1 cellular context compared by ENCODE assay signal in genomic region chr3:171876651-171877272, GRCh38.
TF ChIP-seq lines count a peak whose summit lies in the region.

No MANE protein-coding gene starts in this region.

TF ChIP-seq in HepG2, 621 proteins besides CTCF, POLR2A, EP300 and RAD21:
- TF ChIP-seq, protein P1, sequence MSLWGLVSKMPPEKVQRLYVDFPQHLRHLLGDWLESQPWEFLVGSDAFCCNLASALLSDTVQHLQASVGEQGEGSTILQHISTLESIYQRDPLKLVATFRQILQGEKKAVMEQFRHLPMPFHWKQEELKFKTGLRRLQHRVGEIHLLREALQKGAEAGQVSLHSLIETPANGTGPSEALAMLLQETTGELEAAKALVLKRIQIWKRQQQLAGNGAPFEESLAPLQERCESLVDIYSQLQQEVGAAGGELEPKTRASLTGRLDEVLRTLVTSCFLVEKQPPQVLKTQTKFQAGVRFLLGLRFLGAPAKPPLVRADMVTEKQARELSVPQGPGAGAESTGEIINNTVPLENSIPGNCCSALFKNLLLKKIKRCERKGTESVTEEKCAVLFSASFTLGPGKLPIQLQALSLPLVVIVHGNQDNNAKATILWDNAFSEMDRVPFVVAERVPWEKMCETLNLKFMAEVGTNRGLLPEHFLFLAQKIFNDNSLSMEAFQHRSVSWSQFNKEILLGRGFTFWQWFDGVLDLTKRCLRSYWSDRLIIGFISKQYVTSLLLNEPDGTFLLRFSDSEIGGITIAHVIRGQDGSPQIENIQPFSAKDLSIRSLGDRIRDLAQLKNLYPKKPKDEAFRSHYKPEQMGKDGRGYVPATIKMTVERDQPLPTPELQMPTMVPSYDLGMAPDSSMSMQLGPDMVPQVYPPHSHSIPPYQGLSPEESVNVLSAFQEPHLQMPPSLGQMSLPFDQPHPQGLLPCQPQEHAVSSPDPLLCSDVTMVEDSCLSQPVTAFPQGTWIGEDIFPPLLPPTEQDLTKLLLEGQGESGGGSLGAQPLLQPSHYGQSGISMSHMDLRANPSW (CRISPR knock-in tag; IDR thresholded peaks at IDR 0.05; ENCODE audit: borderline replicate concordance) = no peak
- TF ChIP-seq FOXK2 (IDR thresholded peaks at IDR 0.05) (no peak), FOXO1 (CRISPR knock-in tag; IDR thresholded peaks at IDR 0.05) (no peak), NR2F1 (CRISPR knock-in tag; IDR thresholded peaks at IDR 0.05) (no peak), HHEX (CRISPR knock-in tag; IDR thresholded peaks at IDR 0.05) (no peak), ZNF253 (CRISPR knock-in tag; IDR thresholded peaks at IDR 0.05; ENCODE audit: borderline replicate concordance) (no peak), ZFP82 (CRISPR knock-in tag; IDR thresholded peaks at IDR 0.05; ENCODE audit: borderline replicate concordance) (no peak), ZNF432 (CRISPR knock-in tag; IDR thresholded peaks at IDR 0.05; ENCODE audit: borderline replicate concordance) (no peak), BRF2 (CRISPR knock-in tag; IDR thresholded peaks at IDR 0.05) (no peak)
- TF ChIP-seq, protein P2, sequence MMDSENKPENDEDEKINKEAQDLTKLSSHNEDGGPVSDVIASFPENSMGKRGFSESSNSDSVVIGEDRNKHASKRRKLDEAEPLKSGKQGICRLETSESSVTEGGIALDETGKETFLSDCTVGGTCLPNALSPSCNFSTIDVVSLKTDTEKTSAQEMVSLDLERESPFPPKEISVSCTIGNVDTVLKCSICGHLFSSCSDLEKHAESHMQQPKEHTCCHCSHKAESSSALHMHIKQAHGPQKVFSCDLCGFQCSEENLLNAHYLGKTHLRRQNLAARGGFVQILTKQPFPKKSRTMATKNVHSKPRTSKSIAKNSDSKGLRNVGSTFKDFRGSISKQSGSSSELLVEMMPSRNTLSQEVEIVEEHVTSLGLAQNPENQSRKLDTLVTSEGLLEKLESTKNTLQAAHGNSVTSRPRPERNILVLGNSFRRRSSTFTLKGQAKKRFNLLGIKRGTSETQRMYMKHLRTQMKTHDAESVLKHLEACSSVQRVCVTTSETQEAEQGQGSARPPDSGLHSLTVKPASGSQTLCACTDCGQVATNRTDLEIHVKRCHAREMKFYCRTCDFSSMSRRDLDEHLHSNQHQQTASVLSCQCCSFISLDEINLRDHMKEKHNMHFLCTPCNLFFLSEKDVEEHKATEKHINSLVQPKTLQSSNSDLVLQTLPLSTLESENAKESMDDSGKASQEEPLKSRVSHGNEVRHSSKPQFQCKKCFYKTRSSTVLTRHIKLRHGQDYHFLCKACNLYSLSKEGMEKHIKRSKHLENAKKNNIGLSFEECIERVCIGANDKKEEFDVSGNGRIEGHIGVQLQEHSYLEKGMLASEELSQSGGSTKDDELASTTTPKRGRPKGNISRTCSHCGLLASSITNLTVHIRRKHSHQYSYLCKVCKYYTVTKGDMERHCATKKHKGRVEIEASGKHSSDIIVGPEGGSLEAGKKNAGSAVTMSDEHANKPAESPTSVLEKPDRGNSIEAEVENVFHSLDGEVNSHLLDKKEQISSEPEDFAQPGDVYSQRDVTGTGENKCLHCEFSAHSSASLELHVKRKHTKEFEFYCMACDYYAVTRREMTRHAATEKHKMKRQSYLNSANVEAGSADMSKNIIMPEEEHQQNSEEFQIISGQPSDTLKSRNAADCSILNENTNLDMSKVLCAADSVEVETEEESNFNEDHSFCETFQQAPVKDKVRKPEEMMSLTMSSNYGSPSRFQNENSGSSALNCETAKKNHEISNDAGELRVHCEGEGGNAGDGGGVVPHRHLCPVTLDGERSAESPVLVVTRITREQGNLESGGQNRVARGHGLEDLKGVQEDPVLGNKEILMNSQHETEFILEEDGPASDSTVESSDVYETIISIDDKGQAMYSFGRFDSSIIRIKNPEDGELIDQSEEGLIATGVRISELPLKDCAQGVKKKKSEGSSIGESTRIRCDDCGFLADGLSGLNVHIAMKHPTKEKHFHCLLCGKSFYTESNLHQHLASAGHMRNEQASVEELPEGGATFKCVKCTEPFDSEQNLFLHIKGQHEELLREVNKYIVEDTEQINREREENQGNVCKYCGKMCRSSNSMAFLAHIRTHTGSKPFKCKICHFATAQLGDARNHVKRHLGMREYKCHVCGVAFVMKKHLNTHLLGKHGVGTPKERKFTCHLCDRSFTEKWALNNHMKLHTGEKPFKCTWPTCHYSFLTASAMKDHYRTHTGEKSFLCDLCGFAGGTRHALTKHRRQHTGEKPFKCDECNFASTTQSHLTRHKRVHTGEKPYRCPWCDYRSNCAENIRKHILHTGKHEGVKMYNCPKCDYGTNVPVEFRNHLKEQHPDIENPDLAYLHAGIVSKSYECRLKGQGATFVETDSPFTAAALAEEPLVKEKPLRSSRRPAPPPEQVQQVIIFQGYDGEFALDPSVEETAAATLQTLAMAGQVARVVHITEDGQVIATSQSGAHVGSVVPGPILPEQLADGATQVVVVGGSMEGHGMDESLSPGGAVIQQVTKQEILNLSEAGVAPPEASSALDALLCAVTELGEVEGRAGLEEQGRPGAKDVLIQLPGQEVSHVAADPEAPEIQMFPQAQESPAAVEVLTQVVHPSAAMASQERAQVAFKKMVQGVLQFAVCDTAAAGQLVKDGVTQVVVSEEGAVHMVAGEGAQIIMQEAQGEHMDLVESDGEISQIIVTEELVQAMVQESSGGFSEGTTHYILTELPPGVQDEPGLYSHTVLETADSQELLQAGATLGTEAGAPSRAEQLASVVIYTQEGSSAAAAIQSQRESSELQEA (CRISPR knock-in tag; IDR thresholded peaks at IDR 0.05; ENCODE audit: not compliant biosample characterization) = no peak
